1 cellular context compared by ENCODE assay signal in genomic region chr2:42127425-42128424, GRCh38.
A peak's percentile ranks its signal among the peaks of the same experiment; 100 is the strongest.
TF ChIP-seq lines count a peak whose summit lies in the region.

No MANE protein-coding gene starts in this region.

TF ChIP-seq in HepG2, 621 proteins besides CTCF, POLR2A, EP300 and RAD21 (continued from another document and continues in another):
- TF ChIP-seq ZNF503 (CRISPR knock-in tag; IDR thresholded peaks at IDR 0.05) = peak; percentile 90
- no peak for TF ChIP-seq ZNF678 (CRISPR knock-in tag; IDR thresholded peaks at IDR 0.05)
- TF ChIP-seq CAMTA2 (CRISPR knock-in tag; IDR thresholded peaks at IDR 0.05; ENCODE audit: borderline replicate concordance) = no peak
- no peak for TF ChIP-seq NFYC (CRISPR knock-in tag; IDR thresholded peaks at IDR 0.05)
- no peak for TF ChIP-seq ZNF460 (CRISPR knock-in tag; IDR thresholded peaks at IDR 0.05; ENCODE audit: borderline replicate concordance)
- no peak for TF ChIP-seq ZNF556 (CRISPR knock-in tag; IDR thresholded peaks at IDR 0.05; ENCODE audit: borderline replicate concordance)
- TF ChIP-seq TMF1 (CRISPR knock-in tag; IDR thresholded peaks at IDR 0.05; ENCODE audit: low read depth) = no peak
- TF ChIP-seq KLF12 (CRISPR knock-in tag; IDR thresholded peaks at IDR 0.05; ENCODE audit: borderline replicate concordance) = no peak
- TF ChIP-seq ZBTB38 (CRISPR knock-in tag; IDR thresholded peaks at IDR 0.05) = peak; percentile 80
- peak in 1 of 2 experiments; percentile 62; a peak in 1 of 4 replicates for TF ChIP-seq HMGXB4 (CRISPR knock-in tag; IDR thresholded peaks at IDR 0.05; ENCODE audit: borderline replicate concordance in 1 of 2, low read depth in 1 of 2)
- no peak for TF ChIP-seq ZNF296 (CRISPR knock-in tag; conservative IDR thresholded peaks at IDR 0.05)
- no peak for TF ChIP-seq ETV6 (CRISPR knock-in tag; conservative IDR thresholded peaks at IDR 0.05)
- no peak for TF ChIP-seq ZNF713 (CRISPR knock-in tag; IDR thresholded peaks at IDR 0.05)
- TF ChIP-seq NR2F1 (CRISPR knock-in tag; IDR thresholded peaks at IDR 0.05) = no peak; a peak in 1 of 4 replicates
- TF ChIP-seq TEAD3 (CRISPR knock-in tag; optimal IDR thresholded peaks at IDR 0.05; ENCODE audit: borderline replicate concordance) = peak; percentile 89
- no peak for TF ChIP-seq ZNF235 (CRISPR knock-in tag; IDR thresholded peaks at IDR 0.05; ENCODE audit: borderline replicate concordance)
- TF ChIP-seq ZNF558 (CRISPR knock-in tag; IDR thresholded peaks at IDR 0.05; ENCODE audit: borderline replicate concordance) = 0 out of 2 replicates have a peak, but pooled peaks have one; percentile 18
- no peak for TF ChIP-seq ZNF549 (CRISPR knock-in tag; IDR thresholded peaks at IDR 0.05)
- peak; percentile 52; the same call in 1 of the 2 replicates for TF ChIP-seq NKX3-1 (CRISPR knock-in tag; IDR thresholded peaks at IDR 0.05)
- no peak for TF ChIP-seq SMC3 (IDR thresholded peaks at IDR 0.05; ENCODE audit: low read length)
- no peak for TF ChIP-seq GTF3A (CRISPR knock-in tag; conservative IDR thresholded peaks at IDR 0.05)
- no peak for TF ChIP-seq SUZ12 (IDR thresholded peaks at IDR 0.05; ENCODE audit: low read depth, low read length)
- no peak for TF ChIP-seq ZNF451 (CRISPR knock-in tag; IDR thresholded peaks at IDR 0.05)
- no peak for TF ChIP-seq ZNF547 (CRISPR knock-in tag; IDR thresholded peaks at IDR 0.05)
- TF ChIP-seq ZNF552 (CRISPR knock-in tag; IDR thresholded peaks at IDR 0.05; ENCODE audit: borderline replicate concordance) = 0 out of 2 replicates have a peak, but pooled peaks have one; percentile 17
- no peak for TF ChIP-seq ZNF720 (CRISPR knock-in tag; IDR thresholded peaks at IDR 0.05)
- TF ChIP-seq ZNF768 (CRISPR knock-in tag; IDR thresholded peaks at IDR 0.05) = no peak; the same call in 1 of the 2 replicates
- no peak for TF ChIP-seq SMARCE1 (IDR thresholded peaks at IDR 0.05; ENCODE audit: borderline replicate concordance)
- TF ChIP-seq ZNF605 (CRISPR knock-in tag; IDR thresholded peaks at IDR 0.05) = no peak
- peak; percentile 90; the same call in 1 of the 2 replicates for TF ChIP-seq ZNF609 (CRISPR knock-in tag; IDR thresholded peaks at IDR 0.05; ENCODE audit: borderline replicate concordance)
- no peak for TF ChIP-seq TERF1 (CRISPR knock-in tag; IDR thresholded peaks at IDR 0.05)
- peak; percentile 82; the same call in 1 of the 2 replicates for TF ChIP-seq ZNF292 (CRISPR knock-in tag; IDR thresholded peaks at IDR 0.05; ENCODE audit: borderline replicate concordance, low read depth)
- no peak for TF ChIP-seq FOXO4 (CRISPR knock-in tag; conservative IDR thresholded peaks at IDR 0.05)
- TF ChIP-seq NR1H2 (CRISPR knock-in tag; IDR thresholded peaks at IDR 0.05; ENCODE audit: borderline replicate concordance, low read depth) = no peak
- no peak for TF ChIP-seq ZNF276 (CRISPR knock-in tag; IDR thresholded peaks at IDR 0.05; ENCODE audit: low read depth)
- 0 out of 2 replicates have a peak, but pooled peaks have one; percentile 9 for TF ChIP-seq ELF1 (CRISPR knock-in tag; IDR thresholded peaks at IDR 0.05)
- TF ChIP-seq ZNF263 (CRISPR knock-in tag; IDR thresholded peaks at IDR 0.05) = peak; percentile 88
- TF ChIP-seq NR0B2 (CRISPR knock-in tag; IDR thresholded peaks at IDR 0.05) = no peak
- no peak; the same call in 1 of the 2 replicates for TF ChIP-seq GZF1 (CRISPR knock-in tag; IDR thresholded peaks at IDR 0.05)
- peak; percentile 79 for TF ChIP-seq SIX4 (CRISPR knock-in tag; IDR thresholded peaks at IDR 0.05)
- TF ChIP-seq ZNF562 (CRISPR knock-in tag; IDR thresholded peaks at IDR 0.05; ENCODE audit: borderline replicate concordance) = no peak
- TF ChIP-seq NBN (conservative IDR thresholded peaks at IDR 0.05) = no peak
- peak; percentile 89 for TF ChIP-seq PPARG (CRISPR knock-in tag; conservative IDR thresholded peaks at IDR 0.05)
- no peak for TF ChIP-seq ADNP (CRISPR knock-in tag; IDR thresholded peaks at IDR 0.05)
- TF ChIP-seq ZBTB34 (CRISPR knock-in tag; IDR thresholded peaks at IDR 0.05) = peak; percentile 89; the same call in 1 of the 2 replicates
- TF ChIP-seq CENPX (CRISPR knock-in tag; IDR thresholded peaks at IDR 0.05) = no peak
- peak; percentile 63; the same call in 1 of the 2 replicates for TF ChIP-seq HMG20A (CRISPR knock-in tag; IDR thresholded peaks at IDR 0.05; ENCODE audit: borderline replicate concordance)
- no peak for TF ChIP-seq ATF7 (IDR thresholded peaks at IDR 0.05)
- TF ChIP-seq ATF7 (CRISPR knock-in tag; IDR thresholded peaks at IDR 0.05) = no peak
- no peak for TF ChIP-seq RBM22 (optimal IDR thresholded peaks at IDR 0.05; ENCODE audit: low read length)
- TF ChIP-seq ISX (CRISPR knock-in tag; conservative IDR thresholded peaks at IDR 0.05) = no peak
- no peak for TF ChIP-seq ZNF563 (CRISPR knock-in tag; IDR thresholded peaks at IDR 0.05)
- no peak for TF ChIP-seq ZNF704 (CRISPR knock-in tag; IDR thresholded peaks at IDR 0.05; ENCODE audit: borderline replicate concordance)
- TF ChIP-seq ESRRA (CRISPR knock-in tag; IDR thresholded peaks at IDR 0.05; ENCODE audit: low read depth) = peak; percentile 64
